Comparison of ENCODE assay signal across 9 cellular contexts in the genomic region with DNA sequence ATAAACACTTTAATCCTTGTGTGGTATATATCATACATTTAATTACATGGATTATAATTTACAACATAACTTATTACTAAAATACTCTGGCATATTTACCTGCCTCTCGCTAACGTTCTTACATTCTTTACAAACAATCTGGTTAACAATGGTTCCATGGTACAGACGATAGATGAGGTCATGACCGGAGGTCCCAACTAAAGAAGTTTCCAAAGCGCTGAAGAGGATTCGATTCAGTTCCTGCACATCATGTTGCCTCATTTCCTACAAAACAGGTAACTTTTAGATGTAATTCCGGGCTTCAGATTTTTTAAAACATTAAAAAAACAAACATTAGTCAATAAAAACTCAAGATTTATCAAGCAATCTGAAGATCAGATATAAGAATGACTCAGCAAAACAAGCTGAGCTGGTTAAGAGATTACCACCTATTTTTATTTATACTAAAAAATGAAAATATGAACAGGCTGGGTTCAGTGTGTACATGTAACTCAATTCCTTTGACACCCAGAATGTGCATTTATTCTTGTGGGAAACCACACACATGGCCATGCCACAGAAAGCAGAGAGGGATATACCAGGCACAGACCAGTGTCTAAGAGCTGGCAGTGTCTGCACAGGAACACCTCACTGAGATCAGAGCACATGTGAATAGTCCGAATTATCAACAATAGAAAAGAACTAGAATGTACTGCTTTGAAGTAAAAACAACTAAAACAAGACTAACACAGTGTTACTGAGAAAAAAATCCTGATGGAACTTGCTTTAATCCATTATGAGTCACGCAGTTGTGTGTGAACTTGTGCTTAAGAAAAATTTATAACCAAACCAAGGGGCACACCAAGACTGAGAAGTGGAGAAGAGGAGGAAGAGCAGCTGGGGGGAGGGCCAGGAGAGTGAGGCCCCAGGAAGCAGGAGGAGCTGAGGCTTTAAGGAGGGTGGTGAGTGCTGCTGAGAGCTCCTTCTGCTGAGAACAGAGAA. TPM values are rescaled to one million over a fixed set of nuclear protein-coding genes. Genes with fewer than 3 reads are reported as not detected.
A peak's percentile ranks its signal among the peaks of the same experiment; 100 is the strongest.
DNase-seq lines count a peak whose midpoint lies in the region; ATAC-seq and TF ChIP-seq lines count a peak whose summit lies in the region.
"Had no signal": no experiment of that assay in that cellular context is flagged by ENCODE, and none has a peak within 500 bp of the region (broad histone marks: within the 10 kb centered on the region; RNA-seq: fewer than 3 reads in every experiment).

No MANE protein-coding gene starts in this region.

- H3K27ac ChIP-seq in BLaER1 (no peak overlapping the region), KOPT-K1 (ENCODE audit: low read depth, low read length, poor library complexity, severe bottlenecking) (peak overlapping the region; percentile 58), mesenchymal stem cell (ENCODE audit: low read length, poor library complexity, severe bottlenecking) (peak overlapping the region; percentile 70), gastroesophageal sphincter (no peak overlapping the region)
- H3K27ac ChIP-seq: cardiac muscle cell had no signal

- H3K36me3 ChIP-seq in BLaER1 (peaks cover 12% of the 10 kb centered on the region), KOPT-K1 (ENCODE audit: insufficient read depth, low read length) (no peaks in the 10 kb centered on the region), mesenchymal stem cell (ENCODE audit: control insufficient read depth in 1 of 2, insufficient read depth in 2 of 2, low read depth in 1 of 2, low read length in 2 of 2) (peaks cover 0 to 76% of the 10 kb centered on the region in 2 experiments), gastroesophageal sphincter (peaks cover 0 to 89% of the 10 kb centered on the region in 2 donors)

- H2BK12ac ChIP-seq in mesenchymal stem cell (ENCODE audit: low read length in 2 of 2): no peak overlapping the region

- H3K14ac ChIP-seq in mesenchymal stem cell (ENCODE audit: low read length in 2 of 2): no peak overlapping the region

- no peak overlapping the region for H4K8ac ChIP-seq in mesenchymal stem cell (ENCODE audit: low read length)

- peak; percentile 83 for DNase-seq in mesenchymal stem cell
- no peak for DNase-seq in inferior parietal cortex (ENCODE audit: extremely low spot score)
- DNase-seq in hypothalamus (lab: John Stamatoyannopoulos, UW): no peak

- no peak for TF ChIP-seq CTCF in gastroesophageal sphincter (IDR thresholded peaks at IDR 0.05)

- H3K4me2 ChIP-seq in BLaER1 (peak overlapping the region; percentile 24; the same call in 1 of the 2 replicates), mesenchymal stem cell (ENCODE audit: low read length, poor library complexity, severe bottlenecking) (no peak overlapping the region)

- H2BK15ac ChIP-seq in mesenchymal stem cell (ENCODE audit: low read depth, poor library complexity, severe bottlenecking): no peak overlapping the region

- no peak for ATAC-seq in activated T-helper 17 cell treated with anti-CD3 and anti-CD28 coated beads, Interleukin-2, amount 50 U/mL, for 72 hours (replicated peaks)
- ATAC-seq in gastroesophageal sphincter (no peak), HG02763 (IDR thresholded peaks at IDR 0.05; ENCODE audit: unreplicated experiment) (no peak)

- H3K4me3 ChIP-seq in BLaER1 (no peak overlapping the region), mesenchymal stem cell (ENCODE audit: insufficient read depth in 1 of 2, low read depth in 1 of 2, low read length in 2 of 2) (no peak overlapping the region), gastroesophageal sphincter (no peak overlapping the region)
- H3K4me3 ChIP-seq: cardiac muscle cell had no signal

- H2BK5ac ChIP-seq in mesenchymal stem cell (ENCODE audit: low read depth, low read length, poor library complexity, severe bottlenecking): no peak overlapping the region

- peak overlapping the region in 1 of 2 experiments; percentile 60 for H3K4ac ChIP-seq in mesenchymal stem cell (ENCODE audit: low read depth in 1 of 2, low read length in 2 of 2)

- no peaks in the 10 kb centered on the region for H3K9me3 Mint-ChIP-seq in activated T-helper 17 cell treated with anti-CD3 and anti-CD28 coated beads, Interleukin-2, amount 50 U/mL, for 72 hours

- H3K18ac ChIP-seq in mesenchymal stem cell (ENCODE audit: low read depth in 1 of 2, low read length in 2 of 2): peak overlapping the region; percentile 46 to 55

- H3K9me3 ChIP-seq in BLaER1 (no peaks in the 10 kb centered on the region), KOPT-K1 (ENCODE audit: insufficient read depth, low read length, poor library complexity, severe bottlenecking) (no peaks in the 10 kb centered on the region), mesenchymal stem cell (ENCODE audit: control insufficient read depth, low read length) (no peaks in the 10 kb centered on the region), gastroesophageal sphincter (no peaks in the 10 kb centered on the region)

- peaks cover 7% of the 10 kb centered on the region for H3K4me1 ChIP-seq in BLaER1
- peaks cover 7% of the 10 kb centered on the region for H3K4me1 ChIP-seq in mesenchymal stem cell (ENCODE audit: control insufficient read depth, insufficient read depth, low read depth, low read length)
- no peaks in the 10 kb centered on the region for H3K4me1 ChIP-seq in gastroesophageal sphincter

- H3K4me3 Mint-ChIP-seq in activated T-helper 17 cell treated with anti-CD3 and anti-CD28 coated beads, Interleukin-2, amount 50 U/mL, for 72 hours: no peak overlapping the region

- no peak for TF ChIP-seq EP300 in gastroesophageal sphincter (IDR thresholded peaks at IDR 0.05)

- H3K4me1 Mint-ChIP-seq in activated T-helper 17 cell treated with anti-CD3 and anti-CD28 coated beads, Interleukin-2, amount 50 U/mL, for 72 hours: no peaks in the 10 kb centered on the region

- no peak overlapping the region for H3K23ac ChIP-seq in mesenchymal stem cell (ENCODE audit: low read length in 2 of 2)

- no peak overlapping the region for H4K91ac ChIP-seq in mesenchymal stem cell (ENCODE audit: low read length)

- H2AK5ac ChIP-seq in mesenchymal stem cell (ENCODE audit: low read length, severe bottlenecking): peak overlapping the region; percentile 61

- TF ChIP-seq POLR2A in gastroesophageal sphincter (IDR thresholded peaks at IDR 0.05): no peak

- H3K79me1 ChIP-seq in mesenchymal stem cell (replicated peaks; ENCODE audit: low read length, poor library complexity, severe bottlenecking): peaks cover 5% of the 10 kb centered on the region

- H3K27ac Mint-ChIP-seq in activated T-helper 17 cell treated with anti-CD3 and anti-CD28 coated beads, Interleukin-2, amount 50 U/mL, for 72 hours: peak overlapping the region; percentile 18

- H4K20me1 ChIP-seq in BLaER1: no peaks in the 10 kb centered on the region

- no peak overlapping the region for H2BK120ac ChIP-seq in mesenchymal stem cell (ENCODE audit: low read depth, low read length)

- H3K27me3 Mint-ChIP-seq in activated T-helper 17 cell treated with anti-CD3 and anti-CD28 coated beads, Interleukin-2, amount 50 U/mL, for 72 hours: no peaks in the 10 kb centered on the region

- 77% methylated on average over 8 of the region's 9 CpGs for WGBS in mesenchymal stem cell
- 80 to 84% methylated on average over 7 to 9 of the region's 9 CpGs for WGBS in gastroesophageal sphincter (ENCODE audit: low coverage in 1 of 2), 2 donors

- no peak overlapping the region for H2AFZ ChIP-seq in mesenchymal stem cell (ENCODE audit: low read depth, low read length)

- peaks cover 49% of the 10 kb centered on the region for H3K36me3 Mint-ChIP-seq in activated T-helper 17 cell treated with anti-CD3 and anti-CD28 coated beads, Interleukin-2, amount 50 U/mL, for 72 hours (ENCODE audit: low read depth)

- H3K9ac ChIP-seq in BLaER1 (no peak overlapping the region; the same call in 1 of the 2 replicates), mesenchymal stem cell (ENCODE audit: low read length) (peak overlapping the region; percentile 59)

- H3K27me3 ChIP-seq in BLaER1 (no peaks in the 10 kb centered on the region), mesenchymal stem cell (ENCODE audit: control insufficient read depth in 1 of 2, insufficient read depth in 1 of 2, low read length in 2 of 2) (no peaks in the 10 kb centered on the region), gastroesophageal sphincter (no peaks in the 10 kb centered on the region)
- H3K27me3 ChIP-seq: cardiac muscle cell had no signal

RNA-seq across cellular contexts. Expression of a gene that starts 9.5 kb away (rescaled TPM):
- 10 to 100 TPM; 11.3 to 13.5 TPM for total RNA-seq in activated T-helper 17 cell treated with anti-CD3 and anti-CD28 coated beads, Interleukin-2, amount 50 U/mL, for 72 hours
- 17.6 TPM for polyA plus RNA-seq in mesenchymal stem cell (2013, experiment 1 of 2)
- polyA plus RNA-seq in mesenchymal stem cell (2013, experiment 2 of 2): 17.9 TPM
- total RNA-seq in gastroesophageal sphincter: 10 to 100 TPM; 13.5 to 52.6 (median 18.2) TPM

Comparison
In these comparisons a context has a peak if more than half of its experiments do, and no peak if none do; other contexts are left out.
1. H3K27ac ChIP-seq: peak in KOPT-K1 (single experiment) and mesenchymal stem cell (single experiment); none in BLaER1 (single experiment) and gastroesophageal sphincter (0 of 4).